ENCODE assay signal across 1 cellular context in the genomic region with DNA sequence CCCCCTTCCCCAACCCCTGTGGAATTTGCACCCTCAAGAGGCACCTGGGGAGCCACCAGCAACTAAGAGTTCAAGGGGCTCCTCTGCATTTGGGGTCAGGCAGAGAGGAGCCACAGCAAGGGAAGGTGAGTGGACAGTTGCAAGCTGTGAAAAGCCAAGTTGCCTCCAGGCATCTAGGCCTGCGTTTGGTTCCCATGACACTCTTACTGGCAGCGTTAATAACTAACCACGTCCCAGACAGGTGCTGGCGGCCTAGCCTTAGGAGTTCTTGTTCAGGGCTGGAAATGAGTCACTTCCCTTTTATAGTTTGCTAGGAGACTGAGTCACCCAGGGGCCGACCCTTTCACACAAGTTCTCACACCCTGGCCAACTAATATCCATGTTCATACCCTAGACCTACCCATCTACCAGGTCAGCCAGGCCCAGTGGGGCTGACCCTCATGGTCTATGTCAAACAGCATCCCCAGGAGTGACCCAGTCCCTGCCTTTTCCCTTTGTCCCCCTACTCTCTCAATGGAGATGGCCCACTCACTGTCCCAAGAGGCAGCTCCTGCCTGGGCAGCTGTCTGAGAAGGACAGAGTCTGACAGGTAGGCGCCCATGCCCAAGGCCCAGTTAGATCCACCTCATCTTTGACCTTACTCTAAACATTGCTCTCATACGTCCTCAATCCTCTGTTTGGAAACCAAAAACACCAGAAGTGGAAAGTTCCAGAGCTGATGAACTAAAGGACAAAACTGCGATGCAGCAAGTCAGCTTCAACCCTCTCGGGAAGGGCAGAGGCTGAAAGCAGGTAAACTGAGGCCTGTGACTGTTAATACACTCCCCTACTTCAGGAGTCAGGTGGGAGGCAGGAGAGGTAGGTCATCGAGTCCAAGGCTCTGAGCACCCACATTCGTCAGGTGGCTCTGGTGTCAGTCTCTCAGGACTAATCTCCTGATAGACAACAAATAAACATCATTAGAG.
TF ChIP-seq lines count a peak whose summit lies in the region.

No MANE protein-coding gene starts in this region.

TF ChIP-seq in HepG2, 621 proteins besides CTCF, POLR2A, EP300 and RAD21 (continued from another document and continues in another):
- TF ChIP-seq, protein P1, sequence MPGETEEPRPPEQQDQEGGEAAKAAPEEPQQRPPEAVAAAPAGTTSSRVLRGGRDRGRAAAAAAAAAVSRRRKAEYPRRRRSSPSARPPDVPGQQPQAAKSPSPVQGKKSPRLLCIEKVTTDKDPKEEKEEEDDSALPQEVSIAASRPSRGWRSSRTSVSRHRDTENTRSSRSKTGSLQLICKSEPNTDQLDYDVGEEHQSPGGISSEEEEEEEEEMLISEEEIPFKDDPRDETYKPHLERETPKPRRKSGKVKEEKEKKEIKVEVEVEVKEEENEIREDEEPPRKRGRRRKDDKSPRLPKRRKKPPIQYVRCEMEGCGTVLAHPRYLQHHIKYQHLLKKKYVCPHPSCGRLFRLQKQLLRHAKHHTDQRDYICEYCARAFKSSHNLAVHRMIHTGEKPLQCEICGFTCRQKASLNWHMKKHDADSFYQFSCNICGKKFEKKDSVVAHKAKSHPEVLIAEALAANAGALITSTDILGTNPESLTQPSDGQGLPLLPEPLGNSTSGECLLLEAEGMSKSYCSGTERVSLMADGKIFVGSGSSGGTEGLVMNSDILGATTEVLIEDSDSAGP (CRISPR knock-in tag; IDR thresholded peaks at IDR 0.05; ENCODE audit: borderline replicate concordance), result peak; percentile 86
- TF ChIP-seq, protein P2, sequence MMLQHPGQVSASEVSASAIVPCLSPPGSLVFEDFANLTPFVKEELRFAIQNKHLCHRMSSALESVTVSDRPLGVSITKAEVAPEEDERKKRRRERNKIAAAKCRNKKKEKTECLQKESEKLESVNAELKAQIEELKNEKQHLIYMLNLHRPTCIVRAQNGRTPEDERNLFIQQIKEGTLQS (CRISPR knock-in tag; IDR thresholded peaks at IDR 0.05), result peak; percentile 93
- no peak for TF ChIP-seq EEA1 (CRISPR knock-in tag; IDR thresholded peaks at IDR 0.05; ENCODE audit: borderline replicate concordance)
- TF ChIP-seq ZNF12 (CRISPR knock-in tag; IDR thresholded peaks at IDR 0.05), result peak; percentile 64; the same call in 1 of the 2 replicates
- TF ChIP-seq HDAC1 (CRISPR knock-in tag; IDR thresholded peaks at IDR 0.05), result peak; percentile 79
- TF ChIP-seq ISX (CRISPR knock-in tag; conservative IDR thresholded peaks at IDR 0.05), result no peak
- TF ChIP-seq ZNF234 (CRISPR knock-in tag; conservative IDR thresholded peaks at IDR 0.05), result no peak
- peak; percentile 57; the same call in 1 of the 2 replicates for TF ChIP-seq SIX4 (CRISPR knock-in tag; IDR thresholded peaks at IDR 0.05)
- TF ChIP-seq HOXD1 (CRISPR knock-in tag; IDR thresholded peaks at IDR 0.05), result no peak
- TF ChIP-seq, protein P3, sequence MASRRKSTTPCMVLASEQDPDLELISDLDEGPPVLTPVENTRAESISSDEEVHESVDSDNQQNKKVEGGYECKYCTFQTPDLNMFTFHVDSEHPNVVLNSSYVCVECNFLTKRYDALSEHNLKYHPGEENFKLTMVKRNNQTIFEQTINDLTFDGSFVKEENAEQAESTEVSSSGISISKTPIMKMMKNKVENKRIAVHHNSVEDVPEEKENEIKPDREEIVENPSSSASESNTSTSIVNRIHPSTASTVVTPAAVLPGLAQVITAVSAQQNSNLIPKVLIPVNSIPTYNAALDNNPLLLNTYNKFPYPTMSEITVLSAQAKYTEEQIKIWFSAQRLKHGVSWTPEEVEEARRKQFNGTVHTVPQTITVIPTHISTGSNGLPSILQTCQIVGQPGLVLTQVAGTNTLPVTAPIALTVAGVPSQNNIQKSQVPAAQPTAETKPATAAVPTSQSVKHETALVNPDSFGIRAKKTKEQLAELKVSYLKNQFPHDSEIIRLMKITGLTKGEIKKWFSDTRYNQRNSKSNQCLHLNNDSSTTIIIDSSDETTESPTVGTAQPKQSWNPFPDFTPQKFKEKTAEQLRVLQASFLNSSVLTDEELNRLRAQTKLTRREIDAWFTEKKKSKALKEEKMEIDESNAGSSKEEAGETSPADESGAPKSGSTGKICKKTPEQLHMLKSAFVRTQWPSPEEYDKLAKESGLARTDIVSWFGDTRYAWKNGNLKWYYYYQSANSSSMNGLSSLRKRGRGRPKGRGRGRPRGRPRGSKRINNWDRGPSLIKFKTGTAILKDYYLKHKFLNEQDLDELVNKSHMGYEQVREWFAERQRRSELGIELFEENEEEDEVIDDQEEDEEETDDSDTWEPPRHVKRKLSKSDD (CRISPR knock-in tag; IDR thresholded peaks at IDR 0.05; ENCODE audit: low read depth), result no peak
- TF ChIP-seq, protein P4, sequence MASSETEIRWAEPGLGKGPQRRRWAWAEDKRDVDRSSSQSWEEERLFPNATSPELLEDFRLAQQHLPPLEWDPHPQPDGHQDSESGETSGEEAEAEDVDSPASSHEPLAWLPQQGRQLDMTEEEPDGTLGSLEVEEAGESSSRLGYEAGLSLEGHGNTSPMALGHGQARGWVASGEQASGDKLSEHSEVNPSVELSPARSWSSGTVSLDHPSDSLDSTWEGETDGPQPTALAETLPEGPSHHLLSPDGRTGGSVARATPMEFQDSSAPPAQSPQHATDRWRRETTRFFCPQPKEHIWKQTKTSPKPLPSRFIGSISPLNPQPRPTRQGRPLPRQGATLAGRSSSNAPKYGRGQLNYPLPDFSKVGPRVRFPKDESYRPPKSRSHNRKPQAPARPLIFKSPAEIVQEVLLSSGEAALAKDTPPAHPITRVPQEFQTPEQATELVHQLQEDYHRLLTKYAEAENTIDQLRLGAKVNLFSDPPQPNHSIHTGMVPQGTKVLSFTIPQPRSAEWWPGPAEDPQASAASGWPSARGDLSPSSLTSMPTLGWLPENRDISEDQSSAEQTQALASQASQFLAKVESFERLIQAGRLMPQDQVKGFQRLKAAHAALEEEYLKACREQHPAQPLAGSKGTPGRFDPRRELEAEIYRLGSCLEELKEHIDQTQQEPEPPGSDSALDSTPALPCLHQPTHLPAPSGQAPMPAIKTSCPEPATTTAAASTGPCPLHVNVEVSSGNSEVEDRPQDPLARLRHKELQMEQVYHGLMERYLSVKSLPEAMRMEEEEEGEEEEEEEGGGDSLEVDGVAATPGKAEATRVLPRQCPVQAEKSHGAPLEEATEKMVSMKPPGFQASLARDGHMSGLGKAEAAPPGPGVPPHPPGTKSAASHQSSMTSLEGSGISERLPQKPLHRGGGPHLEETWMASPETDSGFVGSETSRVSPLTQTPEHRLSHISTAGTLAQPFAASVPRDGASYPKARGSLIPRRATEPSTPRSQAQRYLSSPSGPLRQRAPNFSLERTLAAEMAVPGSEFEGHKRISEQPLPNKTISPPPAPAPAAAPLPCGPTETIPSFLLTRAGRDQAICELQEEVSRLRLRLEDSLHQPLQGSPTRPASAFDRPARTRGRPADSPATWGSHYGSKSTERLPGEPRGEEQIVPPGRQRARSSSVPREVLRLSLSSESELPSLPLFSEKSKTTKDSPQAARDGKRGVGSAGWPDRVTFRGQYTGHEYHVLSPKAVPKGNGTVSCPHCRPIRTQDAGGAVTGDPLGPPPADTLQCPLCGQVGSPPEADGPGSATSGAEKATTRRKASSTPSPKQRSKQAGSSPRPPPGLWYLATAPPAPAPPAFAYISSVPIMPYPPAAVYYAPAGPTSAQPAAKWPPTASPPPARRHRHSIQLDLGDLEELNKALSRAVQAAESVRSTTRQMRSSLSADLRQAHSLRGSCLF (CRISPR knock-in tag; IDR thresholded peaks at IDR 0.05; ENCODE audit: borderline replicate concordance), result no peak
- TF ChIP-seq, protein P5, sequence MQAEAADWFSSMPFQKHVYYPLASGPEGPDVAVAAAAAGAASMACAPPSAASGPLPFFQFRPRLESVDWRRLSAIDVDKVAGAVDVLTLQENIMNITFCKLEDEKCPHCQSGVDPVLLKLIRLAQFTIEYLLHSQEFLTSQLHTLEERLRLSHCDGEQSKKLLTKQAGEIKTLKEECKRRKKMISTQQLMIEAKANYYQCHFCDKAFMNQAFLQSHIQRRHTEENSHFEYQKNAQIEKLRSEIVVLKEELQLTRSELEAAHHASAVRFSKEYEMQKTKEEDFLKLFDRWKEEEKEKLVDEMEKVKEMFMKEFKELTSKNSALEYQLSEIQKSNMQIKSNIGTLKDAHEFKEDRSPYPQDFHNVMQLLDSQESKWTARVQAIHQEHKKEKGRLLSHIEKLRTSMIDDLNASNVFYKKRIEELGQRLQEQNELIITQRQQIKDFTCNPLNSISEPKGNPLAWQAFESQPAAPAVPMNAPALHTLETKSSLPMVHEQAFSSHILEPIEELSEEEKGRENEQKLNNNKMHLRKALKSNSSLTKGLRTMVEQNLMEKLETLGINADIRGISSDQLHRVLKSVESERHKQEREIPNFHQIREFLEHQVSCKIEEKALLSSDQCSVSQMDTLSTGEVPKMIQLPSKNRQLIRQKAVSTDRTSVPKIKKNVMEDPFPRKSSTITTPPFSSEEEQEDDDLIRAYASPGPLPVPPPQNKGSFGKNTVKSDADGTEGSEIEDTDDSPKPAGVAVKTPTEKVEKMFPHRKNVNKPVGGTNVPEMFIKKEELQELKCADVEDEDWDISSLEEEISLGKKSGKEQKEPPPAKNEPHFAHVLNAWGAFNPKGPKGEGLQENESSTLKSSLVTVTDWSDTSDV (CRISPR knock-in tag; IDR thresholded peaks at IDR 0.05), result peak; percentile 55; the same call in 1 of the 2 replicates
- no peak for TF ChIP-seq ZNF34 (CRISPR knock-in tag; IDR thresholded peaks at IDR 0.05; ENCODE audit: borderline replicate concordance)
- 0 out of 2 replicates have a peak, but pooled peaks have one; percentile 26 for TF ChIP-seq ZNF329 (CRISPR knock-in tag; IDR thresholded peaks at IDR 0.05; ENCODE audit: low read depth)
- TF ChIP-seq GZF1 (CRISPR knock-in tag; IDR thresholded peaks at IDR 0.05), result peak; percentile 69
- TF ChIP-seq ZNF563 (CRISPR knock-in tag; IDR thresholded peaks at IDR 0.05), result no peak
- TF ChIP-seq, protein P6, sequence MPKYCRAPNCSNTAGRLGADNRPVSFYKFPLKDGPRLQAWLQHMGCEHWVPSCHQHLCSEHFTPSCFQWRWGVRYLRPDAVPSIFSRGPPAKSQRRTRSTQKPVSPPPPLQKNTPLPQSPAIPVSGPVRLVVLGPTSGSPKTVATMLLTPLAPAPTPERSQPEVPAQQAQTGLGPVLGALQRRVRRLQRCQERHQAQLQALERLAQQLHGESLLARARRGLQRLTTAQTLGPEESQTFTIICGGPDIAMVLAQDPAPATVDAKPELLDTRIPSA (CRISPR knock-in tag; IDR thresholded peaks at IDR 0.05; ENCODE audit: borderline replicate concordance), result no peak
- TF ChIP-seq PRMT3 (CRISPR knock-in tag; IDR thresholded peaks at IDR 0.05; ENCODE audit: borderline replicate concordance, low read depth), result no peak
- TF ChIP-seq RFXAP (CRISPR knock-in tag; IDR thresholded peaks at IDR 0.05; ENCODE audit: borderline replicate concordance), result peak; percentile 71
- TF ChIP-seq POLR2AphosphoS5 (IDR thresholded peaks at IDR 0.05; ENCODE audit: low read depth, low read length), result peak; percentile 69
- TF ChIP-seq ZNF850 (CRISPR knock-in tag; conservative IDR thresholded peaks at IDR 0.05), result no peak
- TF ChIP-seq, protein P7, sequence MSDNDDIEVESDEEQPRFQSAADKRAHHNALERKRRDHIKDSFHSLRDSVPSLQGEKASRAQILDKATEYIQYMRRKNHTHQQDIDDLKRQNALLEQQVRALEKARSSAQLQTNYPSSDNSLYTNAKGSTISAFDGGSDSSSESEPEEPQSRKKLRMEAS (IDR thresholded peaks at IDR 0.05), result peak; percentile 95
- TF ChIP-seq BRCA1 (CRISPR knock-in tag; IDR thresholded peaks at IDR 0.05), result 0 out of 2 replicates have a peak, but pooled peaks have one; percentile 20
- 0 out of 2 replicates have a peak, but pooled peaks have one; percentile 79 for TF ChIP-seq ZNF124 (CRISPR knock-in tag; IDR thresholded peaks at IDR 0.05)
- TF ChIP-seq CHD2 (IDR thresholded peaks at IDR 0.05; ENCODE audit: low read depth, low read length), result no peak
- TF ChIP-seq KLF13 (CRISPR knock-in tag; IDR thresholded peaks at IDR 0.05), result no peak
- TF ChIP-seq ZNF777 (CRISPR knock-in tag; IDR thresholded peaks at IDR 0.05), result no peak
- peak; percentile 89 for TF ChIP-seq NCOA2 (CRISPR knock-in tag; IDR thresholded peaks at IDR 0.05)
- TF ChIP-seq FOXP1 (IDR thresholded peaks at IDR 0.05), result no peak
- peak; percentile 59 for TF ChIP-seq FOXP1 (CRISPR knock-in tag; IDR thresholded peaks at IDR 0.05)
- TF ChIP-seq, protein P8, sequence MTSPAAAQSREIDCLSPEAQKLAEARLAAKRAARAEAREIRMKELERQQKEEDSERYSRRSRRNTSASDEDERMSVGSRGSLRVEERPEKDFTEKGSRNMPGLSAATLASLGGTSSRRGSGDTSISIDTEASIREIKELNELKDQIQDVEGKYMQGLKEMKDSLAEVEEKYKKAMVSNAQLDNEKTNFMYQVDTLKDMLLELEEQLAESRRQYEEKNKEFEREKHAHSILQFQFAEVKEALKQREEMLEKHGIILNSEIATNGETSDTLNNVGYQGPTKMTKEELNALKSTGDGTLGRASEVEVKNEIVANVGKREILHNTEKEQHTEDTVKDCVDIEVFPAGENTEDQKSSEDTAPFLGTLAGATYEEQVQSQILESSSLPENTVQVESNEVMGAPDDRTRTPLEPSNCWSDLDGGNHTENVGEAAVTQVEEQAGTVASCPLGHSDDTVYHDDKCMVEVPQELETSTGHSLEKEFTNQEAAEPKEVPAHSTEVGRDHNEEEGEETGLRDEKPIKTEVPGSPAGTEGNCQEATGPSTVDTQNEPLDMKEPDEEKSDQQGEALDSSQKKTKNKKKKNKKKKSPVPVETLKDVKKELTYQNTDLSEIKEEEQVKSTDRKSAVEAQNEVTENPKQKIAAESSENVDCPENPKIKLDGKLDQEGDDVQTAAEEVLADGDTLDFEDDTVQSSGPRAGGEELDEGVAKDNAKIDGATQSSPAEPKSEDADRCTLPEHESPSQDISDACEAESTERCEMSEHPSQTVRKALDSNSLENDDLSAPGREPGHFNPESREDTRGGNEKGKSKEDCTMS (CRISPR knock-in tag; conservative IDR thresholded peaks at IDR 0.05), result no peak
- TF ChIP-seq, protein P9, sequence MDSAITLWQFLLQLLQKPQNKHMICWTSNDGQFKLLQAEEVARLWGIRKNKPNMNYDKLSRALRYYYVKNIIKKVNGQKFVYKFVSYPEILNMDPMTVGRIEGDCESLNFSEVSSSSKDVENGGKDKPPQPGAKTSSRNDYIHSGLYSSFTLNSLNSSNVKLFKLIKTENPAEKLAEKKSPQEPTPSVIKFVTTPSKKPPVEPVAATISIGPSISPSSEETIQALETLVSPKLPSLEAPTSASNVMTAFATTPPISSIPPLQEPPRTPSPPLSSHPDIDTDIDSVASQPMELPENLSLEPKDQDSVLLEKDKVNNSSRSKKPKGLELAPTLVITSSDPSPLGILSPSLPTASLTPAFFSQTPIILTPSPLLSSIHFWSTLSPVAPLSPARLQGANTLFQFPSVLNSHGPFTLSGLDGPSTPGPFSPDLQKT (CRISPR knock-in tag; IDR thresholded peaks at IDR 0.05; ENCODE audit: borderline replicate concordance), result no peak
- no peak; the same call in 1 of the 2 replicates for TF ChIP-seq TCF7L2 (IDR thresholded peaks at IDR 0.05; ENCODE audit: low read depth, low read length)
- no peak for TF ChIP-seq NONO (IDR thresholded peaks at IDR 0.05)
- TF ChIP-seq NONO (CRISPR knock-in tag; conservative IDR thresholded peaks at IDR 0.05), result no peak
- peak; percentile 69; the same call in 1 of the 2 replicates for TF ChIP-seq ZNF607 (CRISPR knock-in tag; IDR thresholded peaks at IDR 0.05; ENCODE audit: borderline replicate concordance)
- TF ChIP-seq, protein P10, sequence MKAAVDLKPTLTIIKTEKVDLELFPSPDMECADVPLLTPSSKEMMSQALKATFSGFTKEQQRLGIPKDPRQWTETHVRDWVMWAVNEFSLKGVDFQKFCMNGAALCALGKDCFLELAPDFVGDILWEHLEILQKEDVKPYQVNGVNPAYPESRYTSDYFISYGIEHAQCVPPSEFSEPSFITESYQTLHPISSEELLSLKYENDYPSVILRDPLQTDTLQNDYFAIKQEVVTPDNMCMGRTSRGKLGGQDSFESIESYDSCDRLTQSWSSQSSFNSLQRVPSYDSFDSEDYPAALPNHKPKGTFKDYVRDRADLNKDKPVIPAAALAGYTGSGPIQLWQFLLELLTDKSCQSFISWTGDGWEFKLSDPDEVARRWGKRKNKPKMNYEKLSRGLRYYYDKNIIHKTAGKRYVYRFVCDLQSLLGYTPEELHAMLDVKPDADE (CRISPR knock-in tag; IDR thresholded peaks at IDR 0.05), result no peak
